In genomic region chr3:72231439-72232196, GRCh38 we compare ENCODE assay signal across 18 cellular contexts.
DNase-seq lines count a peak whose midpoint lies in the region; ATAC-seq, FAIRE-seq and TF ChIP-seq lines count a peak whose summit lies in the region.
"Had no signal": no experiment of that assay in that cellular context is flagged by ENCODE, and none has a peak within 500 bp of the region (broad histone marks: within the 10 kb centered on the region; RNA-seq: fewer than 3 reads in every experiment).

No MANE protein-coding gene starts in this region.

- H3K27me3 ChIP-seq in upper lobe of left lung, result no peaks in the 10 kb centered on the region

- no peak for TF ChIP-seq EP300 in upper lobe of left lung (IDR thresholded peaks at IDR 0.05)

- ATAC-seq in upper lobe of left lung (ENCODE audit: low FRiP score in 2 of 2), result no peak
- ATAC-seq: PC-3, right cardiac atrium had no signal

- 77 to 80% methylated on average over 9 to 10 of the region's 10 CpGs for WGBS in upper lobe of left lung, 2 donors

- TF ChIP-seq POLR2A in upper lobe of left lung (IDR thresholded peaks at IDR 0.05) (no peak), H54 (IDR thresholded peaks at IDR 0.05; ENCODE audit: low read depth, low read length) (no peak)

- H3K36me3 ChIP-seq in upper lobe of left lung, result no peaks in the 10 kb centered on the region
- H3K36me3 ChIP-seq: thoracic aorta had no signal

- FAIRE-seq in frontal cortex (lab: Jason Lieb, UNC) (peak; percentile 78), H54 (lab: Jason Lieb, UNC) (no peak)

- DNase-seq in SW480 (ENCODE audit: low spot score) (peak; percentile 46), frontal cortex (ENCODE audit: low spot score in 2 of 2) (peak in 1 of 2 donors; percentile 45), nucleus accumbens (lab: John Stamatoyannopoulos, UW) (peak in 53 of 56 donors; percentile 14 to 93 (median 77)), upper lobe of left lung (no peak), H54 (ENCODE audit: insufficient read length, low spot score) (no peak), NCI-H2107 (lab: John Stamatoyannopoulos, UW) (no peak), cardiac septum (ENCODE audit: low spot score) (no peak)
- DNase-seq: activated CD4-positive, alpha-beta T cell treated with anti-CD3 and anti-CD28 coated beads, Interleukin-2, amount 10 ng/mL, durations not matched to agents 24 days and 14 days; Caco-2; NCI-H1092; NCI-H1930; NCI-H345; PC-3; SHP77 treated with DMSO at 0.1 percent for 48 hours; stimulated activated CD4-positive, alpha-beta T cell treated with anti-CD3 and anti-CD28 coated beads, Interleukin-15, amount 100 ng/mL, for 24 hours; T-helper 1 cell had no signal

- no peak overlapping the region for H3K4me3 ChIP-seq in upper lobe of left lung
- H3K4me3 ChIP-seq: thoracic aorta had no signal

- intact Hi-C loops in cardiac septum (cut with DNase I), result no loop called here

- TF ChIP-seq CTCF in upper lobe of left lung (IDR thresholded peaks at IDR 0.05), result no peak

- no peaks in the 10 kb centered on the region for H3K4me1 ChIP-seq in upper lobe of left lung
- H3K4me1 ChIP-seq: Caco-2 had no signal

- no peaks in the 10 kb centered on the region for H3K9me3 ChIP-seq in upper lobe of left lung
- H3K9me3 ChIP-seq: Caco-2, thoracic aorta had no signal

- no peak overlapping the region for H3K27ac ChIP-seq in upper lobe of left lung
- H3K27ac ChIP-seq: thoracic aorta had no signal

Comparison
In these comparisons a context has a peak if more than half of its experiments do, and no peak if none do; other contexts are left out.
1. DNase-seq: peak in SW480 (single experiment) and nucleus accumbens (53 of 56); none in upper lobe of left lung (0 of 2), H54 (single experiment), NCI-H2107 (single experiment) and cardiac septum (single experiment).